In genomic region chr12:132710062-132710421, GRCh38 we compare ENCODE assay signal across 8 cellular contexts. TPM values are rescaled to one million over a fixed set of nuclear protein-coding genes. Genes with fewer than 3 reads are reported as not detected.
DNase-seq lines count a peak whose midpoint lies in the region; ATAC-seq, FAIRE-seq and TF ChIP-seq lines count a peak whose summit lies in the region.

No MANE protein-coding gene starts in this region.

- POLR2A ChIA-PET in CD4-positive, alpha-beta memory T cell (lab: Charles Lee; ENCODE audit: partially characterized antibody) = interaction anchor here (0.8 to 2.5 kb wide), 8 partner anchors 10 to 196 kb away, joined by 3 to 9 read pairs (median 4); partner anchors contain the start of genes CHFR and GOLGA3
- POLR2A ChIA-PET in K562 (lab: Yijun Ruan, JAX) = interaction anchor here (0.6 to 1.0 kb wide), 2 partner anchors 24 to 115 kb away, joined by 3 to 4 read pairs; no protein-coding TSS in a partner anchor

- intact Hi-C loops in CD4-positive, alpha-beta memory T cell (cut with micrococcal nuclease) = loop anchor here (1.0 to 5.0 kb wide), 5 partner anchors 23 to 198 kb away; partner anchors contain the start of genes CHFR, GOLGA3, POLE and PXMP2
- intact Hi-C loops in K562 (cut with micrococcal nuclease) = no loop called here

- TF ChIP-seq POLR2A in K562 (conservative IDR thresholded peaks at IDR 0.05) (no peak), suprapubic skin (IDR thresholded peaks at IDR 0.05) (no peak)

- peaks cover 8 to 33% (median 19%) of the 10 kb centered on the region in 4 donors for H3K4me1 Mint-ChIP-seq in CD4-positive, alpha-beta memory T cell

- H3K9ac ChIP-seq in K562 (ENCODE audit: insufficient read depth in 1 of 2, low read depth in 2 of 2, low read length in 2 of 2) = peak overlapping the region; percentile 84 to 99

- peak overlapping the region; percentile 83 to 90 (median 90) for H3K4me3 Mint-ChIP-seq in CD4-positive, alpha-beta memory T cell

- H3K27ac ChIP-seq in CD4-positive, alpha-beta memory T cell (ENCODE audit: low read depth, low read length) = peak overlapping the region; percentile 91
- H3K27ac ChIP-seq in K562 (ENCODE audit: extremely low read depth, low read depth, low read length) = peak overlapping the region; percentile 87
- peak overlapping the region; percentile 89 for H3K27ac ChIP-seq in layer of hippocampus (ENCODE audit: low read depth, low read length)
- H3K27ac ChIP-seq in suprapubic skin = peak overlapping the region; percentile 80

- ATAC-seq in GM19468 (IDR thresholded peaks at IDR 0.05; ENCODE audit: extremely low read depth, unreplicated experiment) (peak; percentile 3), HG03520 (IDR thresholded peaks at IDR 0.05; ENCODE audit: unreplicated experiment) (peak; percentile 25), K562 (peak; percentile 63), GM18519 (IDR thresholded peaks at IDR 0.05; ENCODE audit: low FRiP score, unreplicated experiment) (no peak)

- no peaks in the 10 kb centered on the region for H3K9me1 ChIP-seq in K562 (ENCODE audit: control insufficient read depth, insufficient read depth, low read length)

- no peaks in the 10 kb centered on the region for H3K27me3 Mint-ChIP-seq in CD4-positive, alpha-beta memory T cell

- peaks cover 10% of the 10 kb centered on the region for H3K36me3 ChIP-seq in CD4-positive, alpha-beta memory T cell (ENCODE audit: insufficient read depth, low read length)
- H3K36me3 ChIP-seq in K562 (ENCODE audit: control insufficient read depth, insufficient read depth, low read length) (peaks cover 32% of the 10 kb centered on the region), suprapubic skin (peaks cover 8% of the 10 kb centered on the region)

- peaks cover 53% of the 10 kb centered on the region for H3K79me2 ChIP-seq in K562 (ENCODE audit: control insufficient read depth, insufficient read depth, low read length)

- TF ChIP-seq RAD21 in K562 (CRISPR knock-in tag; conservative IDR thresholded peaks at IDR 0.05 in 1 of 2, IDR thresholded peaks at IDR 0.05 in 1 of 2) = no peak

- H2AFZ ChIP-seq in K562 (ENCODE audit: low read depth, low read length) = peak overlapping the region; percentile 89

- in situ Hi-C loops in K562 (cut with MboI) = no loop called here

- peak overlapping the region; percentile 48 to 70 for H3K4me3 ChIP-seq in CD4-positive, alpha-beta memory T cell (ENCODE audit: low read length in 2 of 2)
- H3K4me3 ChIP-seq in K562 (peak overlapping the region; percentile 99), suprapubic skin (peak overlapping the region; percentile 98)

- peaks cover 0 to 11% of the 10 kb centered on the region in 2 donors for H3K9me3 ChIP-seq in CD4-positive, alpha-beta memory T cell (ENCODE audit: control insufficient read depth in 1 of 2, low read length in 2 of 2)
- H3K9me3 ChIP-seq in K562 (replicated peaks; ENCODE audit: control insufficient read depth, insufficient read depth, low read depth, low read length) (no peaks in the 10 kb centered on the region), suprapubic skin (no peaks in the 10 kb centered on the region)

- no peaks in the 10 kb centered on the region for H4K20me1 ChIP-seq in K562 (replicated peaks; ENCODE audit: control insufficient read depth, insufficient read depth, low read length)

- CTCF ChIA-PET in CD4-positive, alpha-beta memory T cell (lab: Charles Lee; ENCODE audit: partially characterized antibody) = no interaction called here
- CTCF ChIA-PET in K562 (lab: Yijun Ruan, JAX; ENCODE audit: low intra/inter-chr PET ratio) = no interaction called here

- peaks cover 28% of the 10 kb centered on the region for H3K4me1 ChIP-seq in CD4-positive, alpha-beta memory T cell (ENCODE audit: insufficient read depth, low read length)
- H3K4me1 ChIP-seq in K562 (replicated peaks in 1 of 2; ENCODE audit: control insufficient read depth in 2 of 2, insufficient read depth in 2 of 2, low read length in 2 of 2) (peaks cover 2 to 19% of the 10 kb centered on the region in 2 experiments; a peak in 4 of 5 replicates), suprapubic skin (peaks cover 33% of the 10 kb centered on the region)

- peak overlapping the region; percentile 82 for H3K4me2 ChIP-seq in K562 (ENCODE audit: insufficient read depth, low read length)

- 2% methylated on average over 24 of the region's 27 CpGs for WGBS in K562 (ENCODE audit: insufficient coverage, low coverage, missing lambda C conversion rate)
- under 1% methylated on average over 18 of the region's 27 CpGs for WGBS in suprapubic skin

- FAIRE-seq in K562 (lab: Jason Lieb, UNC) = no peak

- peaks cover 11 to 22% of the 10 kb centered on the region in 2 donors for H3K36me3 Mint-ChIP-seq in CD4-positive, alpha-beta memory T cell

- TF ChIP-seq EP300 in K562 (IDR thresholded peaks at IDR 0.05; ENCODE audit: low read length) (no peak), suprapubic skin (IDR thresholded peaks at IDR 0.05) (no peak)

- peak overlapping the region; percentile 92 to 95 (median 94) for H3K27ac Mint-ChIP-seq in CD4-positive, alpha-beta memory T cell

- peaks cover 0 to 21% (median 14%) of the 10 kb centered on the region in 8 donors for H3K9me3 Mint-ChIP-seq in CD4-positive, alpha-beta memory T cell

- TSS peak; percentile 92 for BruUV-seq in K562 (replicated peaks; lab: Mats Ljungman, UMichigan)

- DNase-seq in CD4-positive, alpha-beta memory T cell = peak in 1 of 5 donors; percentile 15
- DNase-seq in K562 (ENCODE audit: extremely low read depth in 1 of 4, low spot score in 3 of 4) = peak in 2 of 4 experiments; percentile 38 to 46
- DNase-seq in suprapubic skin (ENCODE audit: low spot score in 2 of 2) = no peak
- DNase-seq in NOMO-1 (lab: John Stamatoyannopoulos, UW; ENCODE audit: unreplicated experiment in 2 of 2) = no peak

- H3K27me3 ChIP-seq in CD4-positive, alpha-beta memory T cell (ENCODE audit: insufficient read depth, low read length) = no peaks in the 10 kb centered on the region
- no peaks in the 10 kb centered on the region for H3K27me3 ChIP-seq in K562 (ENCODE audit: control insufficient read depth in 2 of 2, insufficient read depth in 2 of 2, low read length in 2 of 2)
- no peaks in the 10 kb centered on the region for H3K27me3 ChIP-seq in layer of hippocampus (ENCODE audit: control insufficient read depth, insufficient read depth, low read length)
- no peaks in the 10 kb centered on the region for H3K27me3 ChIP-seq in suprapubic skin

- TF ChIP-seq CTCF in K562 (IDR thresholded peaks at IDR 0.05 in 2 of 3, conservative IDR thresholded peaks at IDR 0.05 in 1 of 3; ENCODE audit: insufficient read depth in 2 of 3, low read depth in 1 of 3, low read length in 3 of 3) (no peak), suprapubic skin (IDR thresholded peaks at IDR 0.05) (no peak)

RNA-seq across cellular contexts. Expression of gene PGAM5, which starts 0.6 kb away (rescaled TPM):
- 10 to 100 TPM; 23.8 to 28.1 TPM for total RNA-seq in CD4-positive, alpha-beta memory T cell
- 10 to 100 TPM in 1 of 2 donors, 1 to 10 TPM in 1; 7.2 to 29.7 TPM for polyA plus RNA-seq in CD4-positive, alpha-beta memory T cell
- total RNA-seq in K562 (2011; cell fraction: chromatin; rRNA removed; ENCODE audit: low replicate concordance) = 33.1 and 58.6 TPM in 2 replicates
- 36.3 and 36.7 TPM in 2 replicates for total RNA-seq in K562 (2011; cell fraction: nucleolus; rRNA removed)
- total RNA-seq in K562 (2011; cell fraction: nucleoplasm; rRNA removed) = 27.6 and 28.5 TPM in 2 replicates
- total RNA-seq in K562 (2014; rRNA removed) = 99.8 and 119 TPM in 2 replicates
- 56.8 and 69.5 TPM in 2 replicates for total RNA-seq in K562 (2014; rRNA removed; fragmentation: Illumina TruSeq; extraction: Trizol)
- total RNA-seq in K562 (2015; rRNA removed; fragmentation: Illumina TruSeq; extraction: Trizol) = 88.5 and 89.0 TPM in 2 replicates
- 121 and 125 TPM in 2 replicates for total RNA-seq in K562 (2021)
- polyA plus RNA-seq in K562 (2011; rRNA removed) = 49.1 and 49.2 TPM in 2 replicates
- 56.7 and 135 TPM in 2 replicates for polyA plus RNA-seq in K562 (2011; cell fraction: cytosol; rRNA removed)
- polyA plus RNA-seq in K562 (2011; cell fraction: nucleus; rRNA removed) = 20.9 and 37.2 TPM in 2 replicates
- 39.2 and 77.3 TPM in 2 replicates for polyA plus RNA-seq in K562 (2012)
- 90.2 and 97.3 TPM in 2 replicates for polyA plus RNA-seq in K562 (2014; fragmentation: Illumina TruSeq; extraction: Trizol)
- 10 to 100 TPM in 1 of 2 experiments, 1 to 10 TPM in 1; 7.4 to 11.4 TPM for polyA plus RNA-seq in K562 (2014; fragmentation: Nextera tagmentation; extraction: Ambion mirVana)
- 60.7 and 78.9 TPM in 2 replicates for polyA plus RNA-seq in K562 (2014; rRNA removed)
- 33.5 and 64.2 TPM in 2 replicates for polyA minus RNA-seq in K562 (2011; rRNA and poly(A)+ RNA removed)
- 85.1 and 114 TPM in 2 replicates for polyA minus RNA-seq in K562 (2011; cell fraction: cytosol; rRNA and poly(A)+ RNA removed)
- polyA minus RNA-seq in K562 (2011; cell fraction: nucleus; rRNA and poly(A)+ RNA removed) = 17.0 and 19.7 TPM in 2 replicates
- total RNA-seq in suprapubic skin = 10 to 100 TPM; 31.4 to 43.1 (median 38.7) TPM

RNA-seq across cellular contexts. Expression of gene PXMP2, which starts 22.7 kb away (rescaled TPM):
- total RNA-seq in CD4-positive, alpha-beta memory T cell = 1 to 10 TPM; 4.2 to 7.2 TPM
- polyA plus RNA-seq in CD4-positive, alpha-beta memory T cell = 10 to 100 TPM; 12.9 to 23.9 TPM
- 19.3 and 34.7 TPM in 2 replicates for total RNA-seq in K562 (2011; cell fraction: chromatin; rRNA removed; ENCODE audit: low replicate concordance)
- 30.4 and 31.9 TPM in 2 replicates for total RNA-seq in K562 (2011; cell fraction: nucleolus; rRNA removed)
- 32.8 and 57.0 TPM in 2 replicates for total RNA-seq in K562 (2011; cell fraction: nucleoplasm; rRNA removed)
- total RNA-seq in K562 (2014; rRNA removed) (66.1 and 70.9 TPM in 2 replicates), K562 (2014; rRNA removed; fragmentation: Illumina TruSeq; extraction: Trizol) (34.8 and 37.8 TPM in 2 replicates), K562 (2015; rRNA removed; fragmentation: Illumina TruSeq; extraction: Trizol) (39.8 and 41.0 TPM in 2 replicates), K562 (2021) (46.1 and 49.6 TPM in 2 replicates), suprapubic skin (10 to 100 TPM in 3 of 4 donors, 1 to 10 TPM in 1; 10.0 to 30.0 (median 22.4) TPM)
- polyA plus RNA-seq in K562 (2011; rRNA removed) (37.7 and 44.7 TPM in 2 replicates), K562 (2014; fragmentation: Illumina TruSeq; extraction: Trizol) (43.1 and 52.3 TPM in 2 replicates), K562 (2014; fragmentation: Nextera tagmentation; extraction: Ambion mirVana) (1 to 10 TPM; 3.0 to 6.8 TPM), K562 (2014; rRNA removed) (64.0 and 66.0 TPM in 2 replicates)
- 48.9 and 69.8 TPM in 2 replicates for polyA plus RNA-seq in K562 (2011; cell fraction: cytosol; rRNA removed)
- 30.7 and 38.7 TPM in 2 replicates for polyA plus RNA-seq in K562 (2011; cell fraction: nucleus; rRNA removed)
- 43.7 and 55.0 TPM in 2 replicates for polyA plus RNA-seq in K562 (2012)
- polyA minus RNA-seq in K562 (2011; rRNA and poly(A)+ RNA removed) = 14.0 and 19.0 TPM in 2 replicates
- polyA minus RNA-seq in K562 (2011; cell fraction: cytosol; rRNA and poly(A)+ RNA removed) = 12.7 and 15.9 TPM in 2 replicates
- polyA minus RNA-seq in K562 (2011; cell fraction: nucleus; rRNA and poly(A)+ RNA removed) = 7.6 and 10.8 TPM in 2 replicates

RNA-seq across cellular contexts. Expression of gene POLE, which starts 22.9 kb away (rescaled TPM):
- 10 to 100 TPM; 69.5 to 75.4 TPM for total RNA-seq in CD4-positive, alpha-beta memory T cell
- polyA plus RNA-seq in CD4-positive, alpha-beta memory T cell = 1 to 10 TPM; 2.2 to 6.3 TPM
- 895 and 1,680 TPM in 2 replicates for total RNA-seq in K562 (2011; cell fraction: chromatin; rRNA removed; ENCODE audit: low replicate concordance)
- total RNA-seq in K562 (2011; cell fraction: nucleolus; rRNA removed) = 685 and 695 TPM in 2 replicates
- total RNA-seq in K562 (2011; cell fraction: nucleoplasm; rRNA removed) = 707 and 745 TPM in 2 replicates
- total RNA-seq in K562 (2014; rRNA removed) = 83.6 and 86.3 TPM in 2 replicates
- 36.3 and 39.1 TPM in 2 replicates for total RNA-seq in K562 (2014; rRNA removed; fragmentation: Illumina TruSeq; extraction: Trizol)
- total RNA-seq in K562 (2015; rRNA removed; fragmentation: Illumina TruSeq; extraction: Trizol) = 42.2 and 42.3 TPM in 2 replicates
- 130 and 154 TPM in 2 replicates for total RNA-seq in K562 (2021)
- 49.6 and 81.7 TPM in 2 replicates for polyA plus RNA-seq in K562 (2011; rRNA removed)
- 34.1 and 49.5 TPM in 2 replicates for polyA plus RNA-seq in K562 (2011; cell fraction: cytosol; rRNA removed)
- polyA plus RNA-seq in K562 (2011; cell fraction: nucleus; rRNA removed) = 471 and 640 TPM in 2 replicates
- polyA plus RNA-seq in K562 (2012) = 78.0 and 105 TPM in 2 replicates
- polyA plus RNA-seq in K562 (2014; fragmentation: Illumina TruSeq; extraction: Trizol) = 64.2 and 65.6 TPM in 2 replicates
- polyA plus RNA-seq in K562 (2014; fragmentation: Nextera tagmentation; extraction: Ambion mirVana) = 1 to 10 TPM; 2.4 to 2.5 TPM
- polyA plus RNA-seq in K562 (2014; rRNA removed) = 90.6 and 126 TPM in 2 replicates
- polyA minus RNA-seq in K562 (2011; rRNA and poly(A)+ RNA removed) = 94.9 and 115 TPM in 2 replicates
- 123 and 159 TPM in 2 replicates for polyA minus RNA-seq in K562 (2011; cell fraction: cytosol; rRNA and poly(A)+ RNA removed)
- 317 and 354 TPM in 2 replicates for polyA minus RNA-seq in K562 (2011; cell fraction: nucleus; rRNA and poly(A)+ RNA removed)
- 100 to 1,000 TPM in 1 of 4 donors, 10 to 100 TPM in 3; 34.1 to 130 (median 43.3) TPM for total RNA-seq in suprapubic skin

RNA-seq across cellular contexts. Expression of gene ANKLE2, which starts 51.6 kb away (rescaled TPM):
- 100 to 1,000 TPM in 1 of 2 experiments, 10 to 100 TPM in 1; 95.6 to 101 TPM for total RNA-seq in CD4-positive, alpha-beta memory T cell
- 10 to 100 TPM; 21.0 to 44.4 TPM for polyA plus RNA-seq in CD4-positive, alpha-beta memory T cell
- total RNA-seq in K562 (2011; cell fraction: chromatin; rRNA removed; ENCODE audit: low replicate concordance) = 353 and 486 TPM in 2 replicates
- 225 and 254 TPM in 2 replicates for total RNA-seq in K562 (2011; cell fraction: nucleolus; rRNA removed)
- 264 and 271 TPM in 2 replicates for total RNA-seq in K562 (2011; cell fraction: nucleoplasm; rRNA removed)
- total RNA-seq in K562 (2014; rRNA removed) = 33.6 and 42.3 TPM in 2 replicates
- total RNA-seq in K562 (2014; rRNA removed; fragmentation: Illumina TruSeq; extraction: Trizol) = 44.0 and 45.6 TPM in 2 replicates
- 49.5 and 50.4 TPM in 2 replicates for total RNA-seq in K562 (2015; rRNA removed; fragmentation: Illumina TruSeq; extraction: Trizol)
- 54.3 and 56.9 TPM in 2 replicates for total RNA-seq in K562 (2021)
- polyA plus RNA-seq in K562 (2011; rRNA removed) = 57.7 and 69.0 TPM in 2 replicates
- 41.4 and 48.0 TPM in 2 replicates for polyA plus RNA-seq in K562 (2011; cell fraction: cytosol; rRNA removed)
- 224 and 322 TPM in 2 replicates for polyA plus RNA-seq in K562 (2011; cell fraction: nucleus; rRNA removed)
- polyA plus RNA-seq in K562 (2012) = 39.1 and 44.5 TPM in 2 replicates
- 43.6 and 46.3 TPM in 2 replicates for polyA plus RNA-seq in K562 (2014; fragmentation: Illumina TruSeq; extraction: Trizol)
- polyA plus RNA-seq in K562 (2014; fragmentation: Nextera tagmentation; extraction: Ambion mirVana) = 1 to 10 TPM; 3.2 TPM
- polyA plus RNA-seq in K562 (2014; rRNA removed) = 49.7 and 51.6 TPM in 2 replicates
- polyA minus RNA-seq in K562 (2011; rRNA and poly(A)+ RNA removed) = 139 and 163 TPM in 2 replicates
- 46.5 and 72.4 TPM in 2 replicates for polyA minus RNA-seq in K562 (2011; cell fraction: cytosol; rRNA and poly(A)+ RNA removed)
- 105 and 129 TPM in 2 replicates for polyA minus RNA-seq in K562 (2011; cell fraction: nucleus; rRNA and poly(A)+ RNA removed)
- 100 to 1,000 TPM in 2 of 4 donors, 10 to 100 TPM in 2; 74.7 to 222 (median 111) TPM for total RNA-seq in suprapubic skin
